20 cellular contexts compared by ENCODE assay signal in genomic region chr2:207064128-207064694, GRCh38.
DNase-seq lines count a peak whose midpoint lies in the region; ATAC-seq and TF ChIP-seq lines count a peak whose summit lies in the region.
"Had no signal": no experiment of that assay in that cellular context is flagged by ENCODE, and none has a peak within 500 bp of the region (broad histone marks: within the 10 kb centered on the region; RNA-seq: fewer than 3 reads in every experiment).

No MANE protein-coding gene starts in this region.

- DNase-seq in glutamatergic neuron, result no peak
- DNase-seq in pons (ENCODE audit: low spot score), result peak; percentile 77
- no peak for DNase-seq in activated CD4-positive, alpha-beta T cell treated with anti-CD3 and anti-CD28 coated beads, Interleukin-2, amount 50 U/mL, for 4 hours
- no peak for DNase-seq in stimulated activated naive CD4-positive, alpha-beta T cell treated with Interleukin-2 at 50 U/mL for 16 hours (lab: John Stamatoyannopoulos, UW)
- DNase-seq: CD4-positive, alpha-beta T cell; COR-L47; DMS79; GM23248; HCEC 1CT; MG63; NCI-H1417; NCI-H1694 treated with DMSO at 0.1 percent for 48 hours; NCI-H2081 treated with DMSO at 0.1 percent for 48 hours; NCI-H446; NCI-H526; Peyer's patch had no signal

- no peak for TF ChIP-seq CTCF in C4-2B (conservative IDR thresholded peaks at IDR 0.05)
- no peak for TF ChIP-seq CTCF in glutamatergic neuron (IDR thresholded peaks at IDR 0.05; ENCODE audit: partially characterized antibody, unreplicated experiment)

- H3K27ac Mint-ChIP-seq in glutamatergic neuron (ENCODE audit: unreplicated experiment), result peak overlapping the region; percentile 52
- H3K27ac Mint-ChIP-seq: CD4-positive, alpha-beta T cell had no signal

- peaks cover 27% of the 10 kb centered on the region for H3K4me1 Mint-ChIP-seq in glutamatergic neuron (ENCODE audit: low read depth, unreplicated experiment)

- H3K27ac ChIP-seq in C4-2B, result peak overlapping the region; percentile 50
- peak overlapping the region; percentile 49 for H3K27ac ChIP-seq in cingulate gyrus (ENCODE audit: low read depth, low read length)
- H3K27ac ChIP-seq: GM23248, Peyer's patch had no signal

- peaks cover 4% of the 10 kb centered on the region for H3K27me3 Mint-ChIP-seq in glutamatergic neuron (ENCODE audit: unreplicated experiment)
- H3K27me3 Mint-ChIP-seq: CD4-positive, alpha-beta T cell had no signal

- no peaks in the 10 kb centered on the region for H3K36me3 Mint-ChIP-seq in glutamatergic neuron (ENCODE audit: unreplicated experiment)

- no peak for ATAC-seq in GM21717 (IDR thresholded peaks at IDR 0.05; ENCODE audit: unreplicated experiment)
- ATAC-seq: K562 had no signal

- peaks cover 2% of the 10 kb centered on the region for H3K9me3 Mint-ChIP-seq in glutamatergic neuron (ENCODE audit: unreplicated experiment)
- H3K9me3 Mint-ChIP-seq: CD4-positive, alpha-beta T cell had no signal

- no peak overlapping the region for H3K4me3 Mint-ChIP-seq in glutamatergic neuron (ENCODE audit: unreplicated experiment)
- H3K4me3 Mint-ChIP-seq: CD4-positive, alpha-beta T cell had no signal
